In genomic region chr4:41749650-41750049, GRCh38 we compare ENCODE assay signal across 21 cellular contexts. TPM values are rescaled to one million over a fixed set of nuclear protein-coding genes. Genes with fewer than 3 reads are reported as not detected.
DNase-seq lines count a peak whose midpoint lies in the region; ATAC-seq and TF ChIP-seq lines count a peak whose summit lies in the region.
"Had no signal": no experiment of that assay in that cellular context is flagged by ENCODE, and none has a peak within 500 bp of the region (broad histone marks: within the 10 kb centered on the region; RNA-seq: fewer than 3 reads in every experiment).

No MANE protein-coding gene starts in this region.

- H4K20me1 ChIP-seq in GM23338 (replicated peaks; ENCODE audit: insufficient read depth): peaks cover 31% of the 10 kb centered on the region
- H4K20me1 ChIP-seq: BLaER1 had no signal

- peak overlapping the region; percentile 88; the same call in 1 of the 2 replicates for H3K4me2 ChIP-seq in GM23338
- H3K4me2 ChIP-seq: A549, BLaER1 had no signal

- H3K36me3 ChIP-seq in GM23338 (ENCODE audit: insufficient read depth): no peaks in the 10 kb centered on the region
- H3K36me3 ChIP-seq in endodermal cell (ENCODE audit: control insufficient read depth, insufficient read depth, low read length): no peaks in the 10 kb centered on the region
- H3K36me3 ChIP-seq in MG63: no peaks in the 10 kb centered on the region
- H3K36me3 ChIP-seq: BLaER1 had no signal

- no peaks in the 10 kb centered on the region; the same call in 2 of the 3 replicates for H3K36me3 Mint-ChIP-seq in GM23338 (ENCODE audit: low read depth)
- no peaks in the 10 kb centered on the region for H3K36me3 Mint-ChIP-seq in endodermal cell (ENCODE audit: low read depth)
- H3K36me3 Mint-ChIP-seq in neural crest cell (ENCODE audit: low read depth): peaks cover 8% of the 10 kb centered on the region
- H3K36me3 Mint-ChIP-seq: CD4-positive, alpha-beta memory T cell had no signal

- TF ChIP-seq CTCF in GM23338 (conservative IDR thresholded peaks at IDR 0.05; ENCODE audit: low read depth in 2 of 2) (no peak), endodermal cell (conservative IDR thresholded peaks at IDR 0.05) (no peak), neural crest cell (conservative IDR thresholded peaks at IDR 0.05) (no peak)

- H3K9ac ChIP-seq in endodermal cell (ENCODE audit: extremely low read depth, low read length, poor library complexity, severe bottlenecking): no peak overlapping the region
- H3K9ac ChIP-seq: BLaER1 had no signal

- H3K9me3 Mint-ChIP-seq in GM23338: peaks cover 10% of the 10 kb centered on the region; the same call in 2 of the 3 replicates
- peaks cover 11% of the 10 kb centered on the region for H3K9me3 Mint-ChIP-seq in endodermal cell
- no peaks in the 10 kb centered on the region for H3K9me3 Mint-ChIP-seq in neural crest cell

- no peak overlapping the region for H2AFZ ChIP-seq in GM23338

- H3K27ac ChIP-seq in GM23338 (ENCODE audit: low read depth) (no peak overlapping the region), endodermal cell (ENCODE audit: low read depth, low read length) (no peak overlapping the region)
- H3K27ac ChIP-seq: A549, BLaER1 had no signal

- ATAC-seq in GM23338 (no peak), HG02981 (IDR thresholded peaks at IDR 0.05; ENCODE audit: unreplicated experiment) (no peak), HG03108 (IDR thresholded peaks at IDR 0.05; ENCODE audit: unreplicated experiment) (no peak)
- ATAC-seq: A549 had no signal

- peaks cover 100% of the 10 kb centered on the region for H3K27me3 ChIP-seq in GM23338 (ENCODE audit: insufficient read depth)
- peaks cover 99% of the 10 kb centered on the region for H3K27me3 ChIP-seq in endodermal cell (ENCODE audit: control insufficient read depth, insufficient read depth, low read length, poor library complexity, severe bottlenecking)
- peaks cover 3% of the 10 kb centered on the region; the same call in 1 of the 2 replicates for H3K27me3 ChIP-seq in MG63

- peaks cover 97% of the 10 kb centered on the region for H3K27me3 Mint-ChIP-seq in GM23338 (ENCODE audit: insufficient read depth, low read depth, poor library complexity)
- peaks cover 98% of the 10 kb centered on the region for H3K27me3 Mint-ChIP-seq in endodermal cell (ENCODE audit: insufficient read depth)
- H3K27me3 Mint-ChIP-seq in neural crest cell (ENCODE audit: low read depth): peaks cover 96% of the 10 kb centered on the region

- no peaks in the 10 kb centered on the region for H3K79me2 ChIP-seq in GM23338 (replicated peaks; ENCODE audit: insufficient read depth)

- H3F3A ChIP-seq in GM23338 (replicated peaks; ENCODE audit: low read depth): peaks cover 27% of the 10 kb centered on the region

- H3K4me1 Mint-ChIP-seq in GM23338 (peaks cover 52% of the 10 kb centered on the region), endodermal cell (peaks cover 34% of the 10 kb centered on the region), neural crest cell (peaks cover 55% of the 10 kb centered on the region)

- H3K9me3 ChIP-seq in endodermal cell (ENCODE audit: control insufficient read depth, low read length) (peaks cover 9% of the 10 kb centered on the region), MG63 (no peaks in the 10 kb centered on the region)
- H3K9me3 ChIP-seq: A549 had no signal

- no peaks in the 10 kb centered on the region for H3K9me2 ChIP-seq in GM23338 (ENCODE audit: insufficient read depth)

- no peak overlapping the region for H3K27ac Mint-ChIP-seq in GM23338
- no peak overlapping the region for H3K27ac Mint-ChIP-seq in endodermal cell
- no peak overlapping the region for H3K27ac Mint-ChIP-seq in neural crest cell (ENCODE audit: unreplicated experiment)

- DNase-seq in NCI-H748 (lab: John Stamatoyannopoulos, UW; ENCODE audit: unreplicated experiment) (peak; percentile 56), NCI-H748 treated with DMSO at 0.1 percent for 48 hours (lab: John Stamatoyannopoulos, UW) (no peak), GM23338 (ENCODE audit: low spot score) (no peak), endodermal cell (peak; percentile 55), neural crest cell (ENCODE audit: low read depth, low spot score) (no peak), MG63 (no peak)
- DNase-seq: CD4-positive, alpha-beta memory T cell; DMS153; KBM-7; MV-4-11; NCI-H1417 treated with DMSO at 0.1 percent for 48 hours; NCI-H1930; NCI-H2171; NCI-H526; SIG-M5 had no signal

- WGBS in endodermal cell (ENCODE audit: insufficient coverage in 1 of 2, insufficient read length in 1 of 2), 2 experiments: 6 to 7% methylated on average over 5 to 12 of the region's 12 CpGs

- H3K4me3 ChIP-seq in GM23338 (no peak overlapping the region), endodermal cell (ENCODE audit: low read length) (no peak overlapping the region), MG63 (no peak overlapping the region)
- H3K4me3 ChIP-seq: A549, BLaER1 had no signal

- H3K4me1 ChIP-seq in GM23338 (ENCODE audit: insufficient read depth) (peaks cover 72% of the 10 kb centered on the region), endodermal cell (ENCODE audit: control insufficient read depth, insufficient read depth, low read length) (no peaks in the 10 kb centered on the region)
- H3K4me1 ChIP-seq: A549 had no signal

- H3K4me3 Mint-ChIP-seq in GM23338 (peak overlapping the region; percentile 22; the same call in 1 of the 3 replicates), endodermal cell (no peak overlapping the region), neural crest cell (peak overlapping the region; percentile 60)
- H3K4me3 Mint-ChIP-seq: CD4-positive, alpha-beta memory T cell had no signal

TF ChIP-seq in GM23338, 12 proteins besides CTCF, POLR2A, EP300 and RAD21 (continues in another document):
- TF ChIP-seq STAT1 (IDR thresholded peaks at IDR 0.05; ENCODE audit: unreplicated experiment) (no peak), EZH2phosphoT487 (IDR thresholded peaks at IDR 0.05; ENCODE audit: unreplicated experiment) (peak; percentile 91), CREB1 (CRISPR knock-in tag; IDR thresholded peaks at IDR 0.05; ENCODE audit: low read depth) (no peak), EZH2 (IDR thresholded peaks at IDR 0.05; ENCODE audit: low read depth, unreplicated experiment) (peak; percentile 82), POLR2AphosphoS5 (IDR thresholded peaks at IDR 0.05; ENCODE audit: low read depth) (no peak)

RNA-seq across cellular contexts. Expression of gene PHOX2B, which starts 1.1 kb away (rescaled TPM):
- not detected in 2 replicates for total RNA-seq in GM23338 (2014; rRNA removed; shearing (Covaris generic))
- not detected in 2 replicates for polyA plus RNA-seq in GM23338 (2016; fragmentation: Nextera tagmentation; extraction: Ambion mirVana)
- total RNA-seq in endodermal cell: not detected
- polyA plus RNA-seq in endodermal cell (2013, experiment 1 of 2): 6.8 TPM
- 8.2 TPM for polyA plus RNA-seq in endodermal cell (2013, experiment 2 of 2)
- 28.4 and 28.5 TPM in 2 replicates for total RNA-seq in neural crest cell
- not detected in 2 replicates for total RNA-seq in MG63 (2014; rRNA removed; shearing (Covaris generic); ENCODE audit: low replicate concordance)
- total RNA-seq: CD4-positive, alpha-beta memory T cell; H4; RPMI7951 had no signal
- polyA plus RNA-seq: A549; CD4-positive, alpha-beta memory T cell had no signal

Comparison
In these comparisons a context has a peak if more than half of its experiments do, and no peak if none do; other contexts are left out.
1. DNase-seq: peak in NCI-H748 (single experiment) and endodermal cell (single experiment); none in NCI-H748 treated with DMSO at 0.1 percent for 48 hours (single experiment), GM23338 (single experiment), neural crest cell (single experiment) and MG63 (single experiment).
2. RNA of gene PHOX2B, which starts 1.1 kb away (total RNA-seq): 28.4 to 28.5 TPM in neural crest cell; not detected in GM23338, not detected in endodermal cell and not detected in MG63; every median in the first group is over 10 times any median in the second.